Comparison of ENCODE assay signal across 14 cellular contexts in genomic region chr2:126370208-126370607, GRCh38.
"Had no signal": no experiment of that assay in that cellular context is flagged by ENCODE, and none has a peak within 500 bp of the region (broad histone marks: within the 10 kb centered on the region; RNA-seq: fewer than 3 reads in every experiment).

No MANE protein-coding gene starts in this region.

- H3K4me3 ChIP-seq: ascending aorta, left lung, neural progenitor cell, ovary, SK-N-MC, testis had no signal

- ATAC-seq: activated CD4-positive, alpha-beta T cell treated with anti-CD3 and anti-CD28 coated beads for 36 hours; activated CD8-positive, alpha-beta T cell treated with anti-CD3 and anti-CD28 coated beads for 36 hours; activated T-cell treated with anti-CD3 and anti-CD28 coated beads, Interleukin-2, amount 50 U/mL, for 72 hours; effector memory CD8-positive, alpha-beta T cell; left lung had no signal

- DNase-seq: activated CD4-positive, alpha-beta T cell treated with anti-CD3 and anti-CD28 coated beads for 36 hours; activated CD8-positive, alpha-beta memory T cell treated with anti-CD3 and anti-CD28 coated beads, Interleukin-2, amount 50 U/mL, for 4 hours; activated CD8-positive, alpha-beta T cell treated with anti-CD3 and anti-CD28 coated beads for 36 hours; activated naive CD4-positive, alpha-beta T cell; activated T-cell treated with anti-CD3 and anti-CD28 coated beads, Interleukin-2, amount 50 U/mL, for 72 hours; effector memory CD8-positive, alpha-beta T cell; left lung; ovary; stimulated activated CD4-positive, alpha-beta T cell treated with anti-CD3 and anti-CD28 coated beads, Interleukin-4, amount 100 ng/mL, for 1 hour; T-helper 1 cell; testis had no signal
